ENCODE assay signal across 2 cellular contexts in genomic region chr21:33029975-33030461, GRCh38.
TF ChIP-seq lines count a peak whose summit lies in the region.

No MANE protein-coding gene starts in this region.

TF ChIP-seq in H1, 55 proteins besides CTCF, POLR2A, EP300 and RAD21:
- TF ChIP-seq E2F6 (IDR thresholded peaks at IDR 0.05) (no peak), SAP30 (IDR thresholded peaks at IDR 0.05; ENCODE audit: insufficient read depth, insufficient replicate concordance, low read length) (no peak), RNF2 (IDR thresholded peaks at IDR 0.05; ENCODE audit: borderline replicate concordance, low read depth, low read length, missing control alignments, poor library complexity, severe bottlenecking) (peak; percentile 2), RBBP5 (IDR thresholded peaks at IDR 0.05; ENCODE audit: borderline replicate concordance, low read depth, low read length) (no peak), NANOG (IDR thresholded peaks at IDR 0.05; ENCODE audit: insufficient read depth, low read depth, low read length, poor library complexity, severe bottlenecking) (no peak), EZH2 (IDR thresholded peaks at IDR 0.05; ENCODE audit: low read depth, low read length, severe bottlenecking) (peak; percentile 78), SUZ12 (IDR thresholded peaks at IDR 0.05; ENCODE audit: low read length) (peak; percentile 74)
TF ChIP-seq in H1: peak in this region for 3.

TF ChIP-seq in SK-N-SH, 30 proteins besides CTCF, POLR2A, EP300 and RAD21:
- TF ChIP-seq TEAD4 (IDR thresholded peaks at IDR 0.05; ENCODE audit: borderline replicate concordance, insufficient read depth) (no peak), RXRA (IDR thresholded peaks at IDR 0.05; ENCODE audit: borderline replicate concordance, low read depth) (no peak), CHD2 (IDR thresholded peaks at IDR 0.05; ENCODE audit: low read length, partially characterized antibody) (no peak), USF1 (IDR thresholded peaks at IDR 0.05; ENCODE audit: borderline replicate concordance, low read depth) (no peak), TAF1 (IDR thresholded peaks at IDR 0.05; ENCODE audit: borderline replicate concordance, low read depth, low read length) (no peak), GATA2 (CRISPR knock-in tag; IDR thresholded peaks at IDR 0.05) (no peak), SMC3 (IDR thresholded peaks at IDR 0.05; ENCODE audit: low read depth, low read length) (no peak), YY1 (IDR thresholded peaks at IDR 0.05; ENCODE audit: low read depth) (no peak)
TF ChIP-seq in SK-N-SH: peak in this region for 0.
